1 cellular context compared by ENCODE assay signal in genomic region chr21:38797470-38797869, GRCh38.
A peak's percentile ranks its signal among the peaks of the same experiment; 100 is the strongest.
TF ChIP-seq lines count a peak whose summit lies in the region.

No MANE protein-coding gene starts in this region.

TF ChIP-seq in HepG2, 621 proteins besides CTCF, POLR2A, EP300 and RAD21 (continued from another document and continues in another):
- TF ChIP-seq TFDP1 (CRISPR knock-in tag; IDR thresholded peaks at IDR 0.05; ENCODE audit: borderline replicate concordance): 0 out of 2 replicates have a peak, but pooled peaks have one; percentile 18
- TF ChIP-seq RCOR2 (CRISPR knock-in tag; IDR thresholded peaks at IDR 0.05): peak; percentile 40; the same call in 1 of the 2 replicates
- no peak for TF ChIP-seq GTF3A (CRISPR knock-in tag; conservative IDR thresholded peaks at IDR 0.05)
- 0 out of 2 replicates have a peak, but pooled peaks have one; percentile 34 for TF ChIP-seq NFE2L2 (IDR thresholded peaks at IDR 0.05; ENCODE audit: low read length)
- no peak for TF ChIP-seq ZNF24 (IDR thresholded peaks at IDR 0.05)
- no peak for TF ChIP-seq PAWR (CRISPR knock-in tag; IDR thresholded peaks at IDR 0.05; ENCODE audit: borderline replicate concordance)
- no peak for TF ChIP-seq ZNF678 (CRISPR knock-in tag; IDR thresholded peaks at IDR 0.05)
- no peak for TF ChIP-seq U2AF1 (optimal IDR thresholded peaks at IDR 0.05; ENCODE audit: low read depth, low read length)
- TF ChIP-seq ZNF691 (CRISPR knock-in tag; IDR thresholded peaks at IDR 0.05; ENCODE audit: borderline replicate concordance, low read depth): peak; percentile 89
- TF ChIP-seq, protein P1, sequence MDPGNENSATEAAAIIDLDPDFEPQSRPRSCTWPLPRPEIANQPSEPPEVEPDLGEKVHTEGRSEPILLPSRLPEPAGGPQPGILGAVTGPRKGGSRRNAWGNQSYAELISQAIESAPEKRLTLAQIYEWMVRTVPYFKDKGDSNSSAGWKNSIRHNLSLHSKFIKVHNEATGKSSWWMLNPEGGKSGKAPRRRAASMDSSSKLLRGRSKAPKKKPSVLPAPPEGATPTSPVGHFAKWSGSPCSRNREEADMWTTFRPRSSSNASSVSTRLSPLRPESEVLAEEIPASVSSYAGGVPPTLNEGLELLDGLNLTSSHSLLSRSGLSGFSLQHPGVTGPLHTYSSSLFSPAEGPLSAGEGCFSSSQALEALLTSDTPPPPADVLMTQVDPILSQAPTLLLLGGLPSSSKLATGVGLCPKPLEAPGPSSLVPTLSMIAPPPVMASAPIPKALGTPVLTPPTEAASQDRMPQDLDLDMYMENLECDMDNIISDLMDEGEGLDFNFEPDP (CRISPR knock-in tag; conservative IDR thresholded peaks at IDR 0.05): no peak
- TF ChIP-seq ZNF451 (CRISPR knock-in tag; IDR thresholded peaks at IDR 0.05): no peak
- TF ChIP-seq HES4 (CRISPR knock-in tag; IDR thresholded peaks at IDR 0.05; ENCODE audit: borderline replicate concordance): no peak
- TF ChIP-seq JDP2 (CRISPR knock-in tag; IDR thresholded peaks at IDR 0.05; ENCODE audit: borderline replicate concordance): no peak
- TF ChIP-seq TCF7 (IDR thresholded peaks at IDR 0.05; ENCODE audit: low read depth): no peak
- no peak for TF ChIP-seq CBX2 (IDR thresholded peaks at IDR 0.05; ENCODE audit: low read depth, low read length)
- TF ChIP-seq CBX2 (CRISPR knock-in tag; IDR thresholded peaks at IDR 0.05; ENCODE audit: low read depth): no peak
- TF ChIP-seq ZNF790 (CRISPR knock-in tag; IDR thresholded peaks at IDR 0.05; ENCODE audit: borderline replicate concordance): no peak
- no peak for TF ChIP-seq IKZF5 (CRISPR knock-in tag; IDR thresholded peaks at IDR 0.05)
- peak; percentile 40; the same call in 1 of the 2 replicates for TF ChIP-seq YEATS4 (CRISPR knock-in tag; IDR thresholded peaks at IDR 0.05; ENCODE audit: borderline replicate concordance)
- no peak for TF ChIP-seq THAP8 (CRISPR knock-in tag; IDR thresholded peaks at IDR 0.05; ENCODE audit: borderline replicate concordance)
- TF ChIP-seq ZMAT5 (CRISPR knock-in tag; IDR thresholded peaks at IDR 0.05; ENCODE audit: borderline replicate concordance, low read depth): no peak
- no peak for TF ChIP-seq ZNF530 (CRISPR knock-in tag; IDR thresholded peaks at IDR 0.05; ENCODE audit: low read depth)
- TF ChIP-seq TBP (CRISPR knock-in tag; IDR thresholded peaks at IDR 0.05): no peak
- peak; percentile 91 for TF ChIP-seq FOSL2 (CRISPR knock-in tag; IDR thresholded peaks at IDR 0.05)
- no peak for TF ChIP-seq ZNF121 (CRISPR knock-in tag; IDR thresholded peaks at IDR 0.05)
- TF ChIP-seq SRF (IDR thresholded peaks at IDR 0.05; ENCODE audit: low read depth, low read length): no peak
- no peak for TF ChIP-seq TEAD2 (CRISPR knock-in tag; IDR thresholded peaks at IDR 0.05)
- peak; percentile 73; the same call in 1 of the 2 replicates for TF ChIP-seq ZNF292 (CRISPR knock-in tag; IDR thresholded peaks at IDR 0.05; ENCODE audit: borderline replicate concordance, low read depth)
- no peak for TF ChIP-seq ZNF562 (CRISPR knock-in tag; IDR thresholded peaks at IDR 0.05; ENCODE audit: borderline replicate concordance)
- TF ChIP-seq ZNF337 (CRISPR knock-in tag; IDR thresholded peaks at IDR 0.05; ENCODE audit: borderline replicate concordance, low read depth): no peak
- TF ChIP-seq BCLAF1 (IDR thresholded peaks at IDR 0.05): no peak
- no peak for TF ChIP-seq ZNF564 (CRISPR knock-in tag; IDR thresholded peaks at IDR 0.05)
- TF ChIP-seq FOSL1 (CRISPR knock-in tag; IDR thresholded peaks at IDR 0.05; ENCODE audit: borderline replicate concordance): peak; percentile 82
- TF ChIP-seq ZNF556 (CRISPR knock-in tag; IDR thresholded peaks at IDR 0.05; ENCODE audit: borderline replicate concordance): no peak
- no peak for TF ChIP-seq PTBP1 (IDR thresholded peaks at IDR 0.05; ENCODE audit: low read depth, low read length, poor library complexity, severe bottlenecking)
- TF ChIP-seq, protein P2, sequence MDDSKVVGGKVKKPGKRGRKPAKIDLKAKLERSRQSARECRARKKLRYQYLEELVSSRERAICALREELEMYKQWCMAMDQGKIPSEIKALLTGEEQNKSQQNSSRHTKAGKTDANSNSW (CRISPR knock-in tag; IDR thresholded peaks at IDR 0.05; ENCODE audit: borderline replicate concordance): no peak
- peak; percentile 38; the same call in 1 of the 2 replicates for TF ChIP-seq KDM2A (CRISPR knock-in tag; IDR thresholded peaks at IDR 0.05; ENCODE audit: borderline replicate concordance, low read depth)
- TF ChIP-seq ZBTB33 (CRISPR knock-in tag; IDR thresholded peaks at IDR 0.05): peak; percentile 67
- no peak for TF ChIP-seq TFE3 (CRISPR knock-in tag; IDR thresholded peaks at IDR 0.05)
- no peak for TF ChIP-seq TBL1XR1 (IDR thresholded peaks at IDR 0.05; ENCODE audit: borderline replicate concordance, low read length, partially characterized antibody)
- TF ChIP-seq ATF7 (IDR thresholded peaks at IDR 0.05): no peak
- no peak for TF ChIP-seq ATF7 (CRISPR knock-in tag; IDR thresholded peaks at IDR 0.05)
- no peak for TF ChIP-seq EHMT2 (IDR thresholded peaks at IDR 0.05; ENCODE audit: borderline replicate concordance, low read depth, low read length)
- TF ChIP-seq, protein P3, sequence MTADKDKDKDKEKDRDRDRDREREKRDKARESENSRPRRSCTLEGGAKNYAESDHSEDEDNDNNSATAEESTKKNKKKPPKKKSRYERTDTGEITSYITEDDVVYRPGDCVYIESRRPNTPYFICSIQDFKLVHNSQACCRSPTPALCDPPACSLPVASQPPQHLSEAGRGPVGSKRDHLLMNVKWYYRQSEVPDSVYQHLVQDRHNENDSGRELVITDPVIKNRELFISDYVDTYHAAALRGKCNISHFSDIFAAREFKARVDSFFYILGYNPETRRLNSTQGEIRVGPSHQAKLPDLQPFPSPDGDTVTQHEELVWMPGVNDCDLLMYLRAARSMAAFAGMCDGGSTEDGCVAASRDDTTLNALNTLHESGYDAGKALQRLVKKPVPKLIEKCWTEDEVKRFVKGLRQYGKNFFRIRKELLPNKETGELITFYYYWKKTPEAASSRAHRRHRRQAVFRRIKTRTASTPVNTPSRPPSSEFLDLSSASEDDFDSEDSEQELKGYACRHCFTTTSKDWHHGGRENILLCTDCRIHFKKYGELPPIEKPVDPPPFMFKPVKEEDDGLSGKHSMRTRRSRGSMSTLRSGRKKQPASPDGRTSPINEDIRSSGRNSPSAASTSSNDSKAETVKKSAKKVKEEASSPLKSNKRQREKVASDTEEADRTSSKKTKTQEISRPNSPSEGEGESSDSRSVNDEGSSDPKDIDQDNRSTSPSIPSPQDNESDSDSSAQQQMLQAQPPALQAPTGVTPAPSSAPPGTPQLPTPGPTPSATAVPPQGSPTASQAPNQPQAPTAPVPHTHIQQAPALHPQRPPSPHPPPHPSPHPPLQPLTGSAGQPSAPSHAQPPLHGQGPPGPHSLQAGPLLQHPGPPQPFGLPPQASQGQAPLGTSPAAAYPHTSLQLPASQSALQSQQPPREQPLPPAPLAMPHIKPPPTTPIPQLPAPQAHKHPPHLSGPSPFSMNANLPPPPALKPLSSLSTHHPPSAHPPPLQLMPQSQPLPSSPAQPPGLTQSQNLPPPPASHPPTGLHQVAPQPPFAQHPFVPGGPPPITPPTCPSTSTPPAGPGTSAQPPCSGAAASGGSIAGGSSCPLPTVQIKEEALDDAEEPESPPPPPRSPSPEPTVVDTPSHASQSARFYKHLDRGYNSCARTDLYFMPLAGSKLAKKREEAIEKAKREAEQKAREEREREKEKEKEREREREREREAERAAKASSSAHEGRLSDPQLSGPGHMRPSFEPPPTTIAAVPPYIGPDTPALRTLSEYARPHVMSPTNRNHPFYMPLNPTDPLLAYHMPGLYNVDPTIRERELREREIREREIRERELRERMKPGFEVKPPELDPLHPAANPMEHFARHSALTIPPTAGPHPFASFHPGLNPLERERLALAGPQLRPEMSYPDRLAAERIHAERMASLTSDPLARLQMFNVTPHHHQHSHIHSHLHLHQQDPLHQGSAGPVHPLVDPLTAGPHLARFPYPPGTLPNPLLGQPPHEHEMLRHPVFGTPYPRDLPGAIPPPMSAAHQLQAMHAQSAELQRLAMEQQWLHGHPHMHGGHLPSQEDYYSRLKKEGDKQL (CRISPR knock-in tag; IDR thresholded peaks at IDR 0.05; ENCODE audit: low read depth): no peak
- TF ChIP-seq FOXK1 (CRISPR knock-in tag; IDR thresholded peaks at IDR 0.05; ENCODE audit: borderline replicate concordance, low read depth): no peak
